Comparison of ENCODE assay signal across 9 cellular contexts in genomic region chr10:79400567-79401004, GRCh38. TPM values are rescaled to one million over a fixed set of nuclear protein-coding genes. Genes with fewer than 3 reads are reported as not detected.
DNase-seq lines count a peak whose midpoint lies in the region; ATAC-seq and TF ChIP-seq lines count a peak whose summit lies in the region.
"Had no signal": no experiment of that assay in that cellular context is flagged by ENCODE, and none has a peak within 500 bp of the region (broad histone marks: within the 10 kb centered on the region; RNA-seq: fewer than 3 reads in every experiment).

No MANE protein-coding gene starts in this region.

- peaks cover 7% of the 10 kb centered on the region for H3K4me1 Mint-ChIP-seq in activated naive CD8-positive, alpha-beta T cell treated with anti-CD3 and anti-CD28 coated beads, Interleukin-2, amount 10 ng/mL, durations not matched to agents 7 days and 5 days

- H3K9me3 ChIP-seq in HAP-1 (no peaks in the 10 kb centered on the region), Peyer's patch (no peaks in the 10 kb centered on the region)
- H3K9me3 ChIP-seq: SJSA1 had no signal

- peak overlapping the region in 3 of 4 donors; percentile 19 to 87 (median 57) for H3K27ac ChIP-seq in Peyer's patch

- H3K4me1 ChIP-seq in HAP-1, result peaks cover 8% of the 10 kb centered on the region
- peaks cover 0 to 82% (median 0%) of the 10 kb centered on the region in 4 donors for H3K4me1 ChIP-seq in Peyer's patch

- H3K36me3 ChIP-seq in HAP-1 (replicated peaks), result no peaks in the 10 kb centered on the region
- H3K36me3 ChIP-seq in Peyer's patch, result no peaks in the 10 kb centered on the region

- peak in 5 of 6 experiments; percentile 26 to 60 (median 36) for TF ChIP-seq CTCF in Peyer's patch (IDR thresholded peaks at IDR 0.05)

- no peaks in the 10 kb centered on the region for H3K27me3 ChIP-seq in HAP-1 (ENCODE audit: low read depth)
- no peaks in the 10 kb centered on the region for H3K27me3 ChIP-seq in Peyer's patch
- H3K27me3 ChIP-seq: SJSA1 had no signal

- no peak overlapping the region for H3K4me3 Mint-ChIP-seq in activated naive CD8-positive, alpha-beta T cell treated with anti-CD3 and anti-CD28 coated beads, Interleukin-2, amount 10 ng/mL, durations not matched to agents 7 days and 5 days

- H3K27ac Mint-ChIP-seq in activated naive CD8-positive, alpha-beta T cell treated with anti-CD3 and anti-CD28 coated beads, Interleukin-2, amount 10 ng/mL, durations not matched to agents 7 days and 5 days, result no peak overlapping the region

- no peak overlapping the region for H3K4me3 ChIP-seq in HAP-1
- no peak overlapping the region for H3K4me3 ChIP-seq in Peyer's patch
- H3K4me3 ChIP-seq: SJSA1 had no signal

- no peaks in the 10 kb centered on the region for H3K9me3 Mint-ChIP-seq in activated naive CD8-positive, alpha-beta T cell treated with anti-CD3 and anti-CD28 coated beads, Interleukin-2, amount 10 ng/mL, durations not matched to agents 7 days and 5 days

- peak; percentile 59 for ATAC-seq in activated naive CD8-positive, alpha-beta T cell treated with anti-CD3 and anti-CD28 coated beads, Interleukin-2, amount 10 ng/mL, durations not matched to agents 7 days and 5 days (ENCODE audit: low read depth)
- no peak for ATAC-seq in HG03108 (IDR thresholded peaks at IDR 0.05; ENCODE audit: unreplicated experiment)

- H3K36me3 Mint-ChIP-seq in activated naive CD8-positive, alpha-beta T cell treated with anti-CD3 and anti-CD28 coated beads, Interleukin-2, amount 10 ng/mL, durations not matched to agents 7 days and 5 days, result no peaks in the 10 kb centered on the region

- POLR2A ChIA-PET in activated naive CD8-positive, alpha-beta T cell treated with anti-CD3 and anti-CD28 coated beads, Interleukin-2, amount 10 ng/mL, durations not matched to agents 7 days and 5 days (lab: Charles Lee), result no interaction called here

- no peak for TF ChIP-seq POLR2A in Peyer's patch (IDR thresholded peaks at IDR 0.05)

- DNase-seq in Daoy (ENCODE audit: low read depth) (peak; percentile 57), HAP-1 (ENCODE audit: low spot score in 2 of 2) (peak; percentile 10 to 79), Peyer's patch (peak in 2 of 3 donors; percentile 40 to 74), iPS-NIHi7 (ENCODE audit: extremely low spot score) (peak; percentile 82), NCI-H187 treated with DMSO at 0.1 percent for 48 hours (lab: John Stamatoyannopoulos, UW) (no peak)
- peak; percentile 78 for DNase-seq in activated naive CD8-positive, alpha-beta T cell treated with anti-CD3 and anti-CD28 coated beads, Interleukin-2, amount 10 ng/mL, durations not matched to agents 7 days and 5 days
- peak; percentile 37 to 51 (median 49) for DNase-seq in stimulated activated CD4-positive, alpha-beta T cell treated with anti-CD3 and anti-CD28 coated beads, TNF-alpha, amount 100 ng/mL, for 48 hours (ENCODE audit: low read depth in 3 of 3)

- in situ Hi-C loops in HAP-1 (cut with MboI; ENCODE audit: low sequenced_read_pairs), result no loop called here

- peaks cover 6% of the 10 kb centered on the region for H3K27me3 Mint-ChIP-seq in activated naive CD8-positive, alpha-beta T cell treated with anti-CD3 and anti-CD28 coated beads, Interleukin-2, amount 10 ng/mL, durations not matched to agents 7 days and 5 days

RNA-seq across cellular contexts. Expression of gene ZCCHC24, which starts 44.8 kb away (rescaled TPM):
- total RNA-seq in Daoy (2014; rRNA removed; shearing (Covaris generic)), result 3.0 and 4.3 TPM in 2 replicates
- 10 to 100 TPM in 2 of 4 donors, 1 to 10 TPM in 2; 2.8 to 39.6 (median 9.3) TPM for total RNA-seq in Peyer's patch
- total RNA-seq in activated naive CD8-positive, alpha-beta T cell treated with anti-CD3 and anti-CD28 coated beads, Interleukin-2, amount 10 ng/mL, durations not matched to agents 7 days and 5 days, result 1 to 10 TPM; 2.4 to 3.2 TPM

RNA-seq across cellular contexts. Expression of gene PPIF, which starts 53.3 kb away (rescaled TPM):
- total RNA-seq in Daoy (2014; rRNA removed; shearing (Covaris generic)), result 28.1 and 33.2 TPM in 2 replicates
- 10 to 100 TPM; 35.7 to 57.8 (median 45.0) TPM for total RNA-seq in Peyer's patch
- total RNA-seq in activated naive CD8-positive, alpha-beta T cell treated with anti-CD3 and anti-CD28 coated beads, Interleukin-2, amount 10 ng/mL, durations not matched to agents 7 days and 5 days, result 10 to 100 TPM; 56.9 to 57.0 TPM
